Comparison of ENCODE assay signal across 10 cellular contexts in genomic region chr1:232655041-232655745, GRCh38. TPM values are rescaled to one million over a fixed set of nuclear protein-coding genes. Genes with fewer than 3 reads are reported as not detected.
DNase-seq lines count a peak whose midpoint lies in the region; ATAC-seq, FAIRE-seq and TF ChIP-seq lines count a peak whose summit lies in the region.
"Had no signal": no experiment of that assay in that cellular context is flagged by ENCODE, and none has a peak within 500 bp of the region (broad histone marks: within the 10 kb centered on the region; RNA-seq: fewer than 3 reads in every experiment).

No MANE protein-coding gene starts in this region.

- H3K4me1 Mint-ChIP-seq in natural killer cell treated with Interleukin-12 subunit alpha and Interleukin-12 subunit beta and Interleukin-15 and Interleukin-18, amount 100 ng/mL, for 72 hours (ENCODE audit: low read depth in 2 of 2) = peaks cover 8 to 9% of the 10 kb centered on the region in 2 donors
- no peaks in the 10 kb centered on the region for H3K4me1 Mint-ChIP-seq in HFFc6 (ENCODE audit: low read depth)
- peaks cover 5% of the 10 kb centered on the region for H3K4me1 Mint-ChIP-seq in activated naive CD8-positive, alpha-beta T cell treated with anti-CD3 and anti-CD28 coated beads for 36 hours

- peak; percentile 85 for ATAC-seq in HG03066 (IDR thresholded peaks at IDR 0.05; ENCODE audit: low read depth, unreplicated experiment)
- ATAC-seq in natural killer cell treated with Interleukin-12 subunit alpha and Interleukin-12 subunit beta and Interleukin-15 and Interleukin-18, amount 100 ng/mL, for 72 hours = peak; percentile 36 to 57
- ATAC-seq: HCT116 had no signal

- no peaks in the 10 kb centered on the region for H3K9me3 Mint-ChIP-seq in natural killer cell treated with Interleukin-12 subunit alpha and Interleukin-12 subunit beta and Interleukin-15 and Interleukin-18, amount 100 ng/mL, for 72 hours
- peaks cover 32% of the 10 kb centered on the region for H3K9me3 Mint-ChIP-seq in HFFc6
- H3K9me3 Mint-ChIP-seq in activated naive CD8-positive, alpha-beta T cell treated with anti-CD3 and anti-CD28 coated beads for 36 hours = no peaks in the 10 kb centered on the region

- peaks cover 28 to 60% of the 10 kb centered on the region in 2 donors for H3K27me3 Mint-ChIP-seq in natural killer cell treated with Interleukin-12 subunit alpha and Interleukin-12 subunit beta and Interleukin-15 and Interleukin-18, amount 100 ng/mL, for 72 hours
- no peaks in the 10 kb centered on the region; the same call in 1 of the 2 replicates for H3K27me3 Mint-ChIP-seq in HFFc6 (ENCODE audit: insufficient read depth)
- H3K27me3 Mint-ChIP-seq in activated naive CD8-positive, alpha-beta T cell treated with anti-CD3 and anti-CD28 coated beads for 36 hours = peaks cover 16% of the 10 kb centered on the region

- no peaks in the 10 kb centered on the region for H3K36me3 Mint-ChIP-seq in natural killer cell treated with Interleukin-12 subunit alpha and Interleukin-12 subunit beta and Interleukin-15 and Interleukin-18, amount 100 ng/mL, for 72 hours
- no peaks in the 10 kb centered on the region for H3K36me3 Mint-ChIP-seq in HFFc6 (ENCODE audit: low read depth)
- H3K36me3 Mint-ChIP-seq in activated naive CD8-positive, alpha-beta T cell treated with anti-CD3 and anti-CD28 coated beads for 36 hours = no peaks in the 10 kb centered on the region

- DNase-seq in GM19239 (ENCODE audit: insufficient read length, low spot score) (peak; percentile 17), NCI-H510A treated with DMSO at 0.1 percent for 48 hours (lab: John Stamatoyannopoulos, UW) (peak; percentile 97), putamen (ENCODE audit: low spot score) (no peak), UCSD-AML1 (lab: John Stamatoyannopoulos, UW; ENCODE audit: unreplicated experiment) (no peak), HFFc6 (no peak)
- DNase-seq in natural killer cell treated with Interleukin-12 subunit alpha and Interleukin-12 subunit beta and Interleukin-15 and Interleukin-18, amount 100 ng/mL, for 72 hours (ENCODE audit: low spot score) = no peak
- no peak for DNase-seq in activated naive CD8-positive, alpha-beta T cell treated with anti-CD3 and anti-CD28 coated beads for 36 hours

- H3K27ac Mint-ChIP-seq in natural killer cell treated with Interleukin-12 subunit alpha and Interleukin-12 subunit beta and Interleukin-15 and Interleukin-18, amount 100 ng/mL, for 72 hours = no peak overlapping the region
- no peak overlapping the region for H3K27ac Mint-ChIP-seq in HFFc6
- H3K27ac Mint-ChIP-seq in activated naive CD8-positive, alpha-beta T cell treated with anti-CD3 and anti-CD28 coated beads for 36 hours = no peak overlapping the region

- H3K4me3 Mint-ChIP-seq in natural killer cell treated with Interleukin-12 subunit alpha and Interleukin-12 subunit beta and Interleukin-15 and Interleukin-18, amount 100 ng/mL, for 72 hours = no peak overlapping the region
- no peak overlapping the region for H3K4me3 Mint-ChIP-seq in HFFc6
- no peak overlapping the region for H3K4me3 Mint-ChIP-seq in activated naive CD8-positive, alpha-beta T cell treated with anti-CD3 and anti-CD28 coated beads for 36 hours

- TF ChIP-seq CTCF in HFFc6 (IDR thresholded peaks at IDR 0.05) = no peak

- peak; percentile 31 for FAIRE-seq in GM19239 (lab: Jason Lieb, UNC)
- FAIRE-seq: keratinocyte had no signal

RNA-seq across cellular contexts. Expression of gene SIPA1L2, which starts 25.3 kb away (rescaled TPM):
- total RNA-seq in natural killer cell treated with Interleukin-12 subunit alpha and Interleukin-12 subunit beta and Interleukin-15 and Interleukin-18, amount 100 ng/mL, for 72 hours = 1 to 10 TPM; 2.4 to 3.7 TPM
- total RNA-seq in HFFc6 (2021; fragmentation: NEBNext Ultra II Directional; extraction: Animal tissue kit (Norgen Biotek cat#: 25700)) = under 1 TPM in 5 of 6 experiments, not detected in 1; 0.02 to 0.05 (median 0.02) TPM
- total RNA-seq in activated naive CD8-positive, alpha-beta T cell treated with anti-CD3 and anti-CD28 coated beads for 36 hours = 1 to 10 TPM; 1.6 to 1.7 TPM

Comparison
In these comparisons a context has a peak if more than half of its experiments do, and no peak if none do; other contexts are left out.
1. DNase-seq: peak in GM19239 (single experiment) and NCI-H510A treated with DMSO at 0.1 percent for 48 hours (single experiment); none in natural killer cell treated with Interleukin-12 subunit alpha and Interleukin-12 subunit beta and Interleukin-15 and Interleukin-18, amount 100 ng/mL, for 72 hours (single experiment), putamen (single experiment), UCSD-AML1 (single experiment), HFFc6 (single experiment) and activated naive CD8-positive, alpha-beta T cell treated with anti-CD3 and anti-CD28 coated beads for 36 hours (single experiment).